In the genomic region with DNA sequence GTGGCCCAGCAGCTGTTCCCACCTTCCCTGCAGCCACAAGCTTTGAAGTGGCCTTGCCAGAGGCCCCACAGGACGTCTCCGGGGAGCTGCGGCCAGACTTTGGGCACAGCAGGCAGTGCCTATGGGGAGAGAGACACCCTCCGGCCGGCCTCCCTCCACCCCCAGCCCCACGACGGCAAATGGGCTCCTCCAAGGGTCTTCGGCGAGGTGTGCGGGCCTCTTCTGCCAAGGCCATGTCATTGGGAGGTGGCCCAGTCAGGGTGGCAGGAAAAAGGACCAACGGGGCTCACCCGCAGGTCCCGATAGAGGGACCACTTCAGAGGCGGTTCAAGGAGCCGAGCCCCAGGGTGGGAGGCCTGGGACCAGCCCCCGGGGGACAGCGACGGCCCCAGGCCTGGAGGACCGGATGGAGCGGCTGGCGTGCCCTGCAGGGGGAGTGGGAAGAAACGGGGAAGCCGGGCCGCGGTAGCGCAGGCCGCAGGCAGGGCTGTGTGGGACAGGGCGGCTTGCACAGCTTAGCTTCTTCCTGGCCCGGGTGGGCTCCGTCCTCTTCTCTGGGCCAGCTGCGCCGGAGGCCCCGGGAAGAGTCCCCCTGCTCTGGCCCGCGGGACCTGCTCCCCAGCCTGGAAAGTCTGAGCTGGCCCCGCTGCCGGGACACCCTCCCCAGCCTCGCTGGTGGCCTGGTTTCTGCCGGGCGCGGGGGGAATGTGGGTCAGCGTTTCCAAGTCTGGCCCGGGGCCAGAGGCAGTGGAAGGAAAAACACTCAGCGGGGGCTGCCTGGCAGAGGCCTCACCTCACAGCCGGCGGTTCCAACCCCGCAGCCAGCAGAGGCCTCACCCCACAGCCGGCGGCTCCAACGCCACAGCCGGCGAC, we compare ENCODE assay signal across 9 cellular contexts. TPM values are rescaled to one million over a fixed set of nuclear protein-coding genes. Genes with fewer than 3 reads are reported as not detected.
DNase-seq lines count a peak whose midpoint lies in the region; ATAC-seq and TF ChIP-seq lines count a peak whose summit lies in the region.
"Had no signal": no experiment of that assay in that cellular context is flagged by ENCODE, and none has a peak within 500 bp of the region (broad histone marks: within the 10 kb centered on the region; RNA-seq: fewer than 3 reads in every experiment).

No MANE protein-coding gene starts in this region.

- 66 to 68% methylated on average over 47 to 52 of the region's 52 CpGs for WGBS in esophagus, 2 donors

- H3K9me3 ChIP-seq in A673 (ENCODE audit: low read depth, low read length, poor library complexity, severe bottlenecking), result no peaks in the 10 kb centered on the region
- H3K9me3 ChIP-seq in esophagus (ENCODE audit: control insufficient read depth in 2 of 2, insufficient read depth in 1 of 2, low read depth in 1 of 2, low read length in 1 of 2), result no peaks in the 10 kb centered on the region
- H3K9me3 ChIP-seq: Caco-2 had no signal

- H3K4me3 ChIP-seq in A673 (ENCODE audit: low read depth, low read length, poor library complexity, severe bottlenecking) (peak overlapping the region; percentile 40), esophagus (ENCODE audit: low read depth in 1 of 2, low read length in 2 of 2) (no peak overlapping the region)

- intact Hi-C loops in A673 (cut with micrococcal nuclease; ENCODE audit: unreplicated experiment) (no loop called here), natural killer cell (cut with micrococcal nuclease) (no loop called here)

- peaks cover 35 to 50% of the 10 kb centered on the region in 2 donors for H3K4me1 Mint-ChIP-seq in natural killer cell

- H3K27ac Mint-ChIP-seq in natural killer cell, result peak overlapping the region in 1 of 2 donors; percentile 65

- no peaks in the 10 kb centered on the region for H3K27me3 Mint-ChIP-seq in natural killer cell (ENCODE audit: low read depth in 2 of 2)

- CTCF ChIA-PET in A673 (lab: Charles Lee), result no interaction called here

- H3K9me3 Mint-ChIP-seq in natural killer cell, result no peaks in the 10 kb centered on the region

- no peaks in the 10 kb centered on the region for H3K36me3 ChIP-seq in A673 (ENCODE audit: insufficient read depth, low read length, poor library complexity, severe bottlenecking)
- no peaks in the 10 kb centered on the region for H3K36me3 ChIP-seq in esophagus (ENCODE audit: control insufficient read depth in 2 of 2, insufficient read depth in 2 of 2, low read length in 1 of 2)

- peaks cover 4% of the 10 kb centered on the region for H3K27me3 ChIP-seq in A673 (replicated peaks; ENCODE audit: insufficient read depth, low read depth, low read length, poor library complexity)
- H3K27me3 ChIP-seq in esophagus (ENCODE audit: control insufficient read depth in 1 of 2, insufficient read depth in 2 of 2, low read length in 2 of 2), result no peaks in the 10 kb centered on the region

- BruUV-seq in A673 (replicated peaks; lab: Mats Ljungman, UMichigan), result no TSS peak

- DNase-seq in A673 (ENCODE audit: low spot score), result no peak
- DNase-seq in NCI-H1092 (lab: John Stamatoyannopoulos, UW), result peak; percentile 34
- peak; percentile 15 for DNase-seq in natural killer cell
- DNase-seq in inferior parietal cortex (ENCODE audit: extremely low spot score), result no peak
- DNase-seq in SKM-1 treated with dmso at 0.1 percent for 144 hours (lab: John Stamatoyannopoulos, UW; ENCODE audit: unreplicated experiment), result no peak

- ATAC-seq in natural killer cell (peak in 1 of 3 donors; percentile 15), HG02885 (IDR thresholded peaks at IDR 0.05; ENCODE audit: poor library complexity, unreplicated experiment) (no peak), GM21381 (IDR thresholded peaks at IDR 0.05; ENCODE audit: unreplicated experiment) (no peak)

- no peak overlapping the region for H3K4me3 Mint-ChIP-seq in natural killer cell

- TF ChIP-seq CTCF in A673 (conservative IDR thresholded peaks at IDR 0.05; ENCODE audit: low read depth, low read length) (no peak), natural killer cell (IDR thresholded peaks at IDR 0.05) (no peak)

- H3K4me1 ChIP-seq in A673 (ENCODE audit: insufficient read depth, low read length, poor library complexity, severe bottlenecking), result no peaks in the 10 kb centered on the region
- H3K4me1 ChIP-seq in esophagus (ENCODE audit: control insufficient read depth in 2 of 2, insufficient read depth in 2 of 2, low read length in 1 of 2), result peaks cover 6 to 20% of the 10 kb centered on the region in 2 donors
- H3K4me1 ChIP-seq: Caco-2 had no signal

- H3K36me3 Mint-ChIP-seq in natural killer cell, result peaks cover 9% of the 10 kb centered on the region

- no peak overlapping the region for H3K27ac ChIP-seq in A673 (ENCODE audit: low read depth, low read length, poor library complexity, severe bottlenecking)
- peak overlapping the region; percentile 66 to 72 for H3K27ac ChIP-seq in esophagus (ENCODE audit: low read depth in 2 of 2, low read length in 1 of 2)

- POLR2A ChIA-PET in A673 (lab: Charles Lee; ENCODE audit: low non-redundant PET), result no interaction called here

RNA-seq across cellular contexts. Expression of a gene that starts 21.9 kb away (rescaled TPM):
- 2.3 and 4.8 TPM in 2 replicates for total RNA-seq in A673 (2021)
- polyA plus RNA-seq in esophagus, result 10 to 100 TPM; 17.0 to 26.9 TPM
- 1,000 to 10,000 TPM; 1,124 to 1,574 (median 1,339) TPM for total RNA-seq in natural killer cell

RNA-seq across cellular contexts. Expression of a gene that starts 54.7 kb away (rescaled TPM):
- total RNA-seq in A673 (2021), result 187 and 196 TPM in 2 replicates
- 10 to 100 TPM; 71.7 to 87.2 TPM for polyA plus RNA-seq in esophagus
- total RNA-seq in natural killer cell, result 100 to 1,000 TPM; 384 to 388 (median 388) TPM

Comparison
In these comparisons a context has a peak if more than half of its experiments do, and no peak if none do; other contexts are left out.
1. DNase-seq: peak in NCI-H1092 (single experiment) and natural killer cell (single experiment); none in A673 (single experiment), inferior parietal cortex (single experiment) and SKM-1 treated with dmso at 0.1 percent for 144 hours (single experiment).
2. RNA of a gene that starts 21.9 kb away (total RNA-seq): 1,124 to 1,574 TPM in natural killer cell; 2.3 to 4.8 TPM in A673; every median in the first group is over 100 times any median in the second.